In the genomic region with DNA sequence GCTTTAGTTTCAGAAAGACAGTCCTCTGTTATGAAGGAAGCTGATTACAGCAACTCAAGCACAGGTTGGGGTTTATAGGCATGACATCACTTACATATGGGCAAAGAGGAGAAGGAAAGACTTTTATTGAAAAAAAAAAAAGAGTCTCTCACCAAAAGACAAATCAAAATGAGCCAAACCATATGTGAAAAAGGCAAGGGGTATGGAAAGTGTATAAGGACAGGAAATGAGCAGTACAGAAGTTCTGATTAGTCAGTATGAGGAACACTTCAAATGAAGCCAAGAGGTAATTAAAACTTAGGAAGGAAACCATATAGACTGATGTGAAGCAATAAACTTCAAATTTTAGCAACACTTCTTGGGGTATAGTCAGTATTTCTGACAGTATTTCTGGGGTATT, we compare ENCODE assay signal across 21 cellular contexts.
A peak's percentile ranks its signal among the peaks of the same experiment; 100 is the strongest.
DNase-seq lines count a peak whose midpoint lies in the region; ATAC-seq and TF ChIP-seq lines count a peak whose summit lies in the region.
"Had no signal": no experiment of that assay in that cellular context is flagged by ENCODE, and none has a peak within 500 bp of the region (broad histone marks: within the 10 kb centered on the region; RNA-seq: fewer than 3 reads in every experiment).

No MANE protein-coding gene starts in this region.

- intact Hi-C loops in activated CD4-positive, alpha-beta T cell treated with anti-CD3 and anti-CD28 coated beads, Interleukin-2, amount 10 ng/mL, durations not matched to agents 24 days and 14 days (cut with micrococcal nuclease) = no loop called here

- no peaks in the 10 kb centered on the region for H3K36me3 Mint-ChIP-seq in activated CD4-positive, alpha-beta T cell treated with anti-CD3 and anti-CD28 coated beads, Interleukin-2, amount 10 ng/mL, durations not matched to agents 24 days and 14 days (ENCODE audit: low read depth)
- H3K36me3 Mint-ChIP-seq: CD4-positive, CD25-positive, alpha-beta regulatory T cell; CD8-positive, alpha-beta memory T cell; IgD-negative memory B cell had no signal

- no peak overlapping the region for H3K4me3 Mint-ChIP-seq in activated CD4-positive, alpha-beta T cell treated with anti-CD3 and anti-CD28 coated beads, Interleukin-2, amount 10 ng/mL, durations not matched to agents 24 days and 14 days
- H3K4me3 Mint-ChIP-seq: CD4-positive, CD25-positive, alpha-beta regulatory T cell; CD8-positive, alpha-beta memory T cell; IgD-negative memory B cell had no signal

- H3K9me3 Mint-ChIP-seq in activated CD4-positive, alpha-beta T cell treated with anti-CD3 and anti-CD28 coated beads, Interleukin-2, amount 10 ng/mL, durations not matched to agents 24 days and 14 days = peaks cover 12% of the 10 kb centered on the region

- TF ChIP-seq CTCF in epithelial cell of esophagus (IDR thresholded peaks at IDR 0.05; ENCODE audit: insufficient read depth, low read depth, low read length, missing control alignments) = no peak

- no peak for ATAC-seq in GM21737 (IDR thresholded peaks at IDR 0.05; ENCODE audit: unreplicated experiment)
- ATAC-seq: GM12878, HepG2 had no signal

- peak; percentile 59 for DNase-seq in HS-5 (ENCODE audit: low read depth)
- DNase-seq in epithelial cell of esophagus (ENCODE audit: low read depth) = peak; percentile 2
- peak; percentile 3 for DNase-seq in left kidney (ENCODE audit: low read depth, low spot score)
- no peak for DNase-seq in HK-2 (ENCODE audit: unreplicated experiment)
- no peak for DNase-seq in activated CD4-positive, alpha-beta T cell treated with anti-CD3 and anti-CD28 coated beads, Interleukin-2, amount 10 ng/mL, durations not matched to agents 24 days and 14 days
- DNase-seq: ACHN; BE2C; C1 segment of cervical spinal cord; CD4-positive, CD25-positive, alpha-beta regulatory T cell; CD8-positive, alpha-beta memory T cell; COR-L47; DMS 273 treated with DMSO at 0.1 percent for 48 hours; DMS53; DND-41; EL; GM23248 had no signal

- no peak overlapping the region for H3K4me3 ChIP-seq in epithelial cell of esophagus (ENCODE audit: low read length)
- H3K4me3 ChIP-seq: GM12878, GM23248, HAP-1 had no signal

- no peaks in the 10 kb centered on the region for H3K4me1 Mint-ChIP-seq in activated CD4-positive, alpha-beta T cell treated with anti-CD3 and anti-CD28 coated beads, Interleukin-2, amount 10 ng/mL, durations not matched to agents 24 days and 14 days
- H3K4me1 Mint-ChIP-seq: CD4-positive, CD25-positive, alpha-beta regulatory T cell; CD8-positive, alpha-beta memory T cell; IgD-negative memory B cell had no signal

- H3K27ac Mint-ChIP-seq in activated CD4-positive, alpha-beta T cell treated with anti-CD3 and anti-CD28 coated beads, Interleukin-2, amount 10 ng/mL, durations not matched to agents 24 days and 14 days = no peak overlapping the region
- H3K27ac Mint-ChIP-seq: CD4-positive, CD25-positive, alpha-beta regulatory T cell; CD8-positive, alpha-beta memory T cell; IgD-negative memory B cell had no signal

- H3K27me3 Mint-ChIP-seq in activated CD4-positive, alpha-beta T cell treated with anti-CD3 and anti-CD28 coated beads, Interleukin-2, amount 10 ng/mL, durations not matched to agents 24 days and 14 days = no peaks in the 10 kb centered on the region
- H3K27me3 Mint-ChIP-seq: CD4-positive, CD25-positive, alpha-beta regulatory T cell; CD8-positive, alpha-beta memory T cell; IgD-negative memory B cell had no signal

Comparison
In these comparisons a context has a peak if more than half of its experiments do, and no peak if none do; other contexts are left out.
1. DNase-seq: peak in HS-5 (single experiment), epithelial cell of esophagus (single experiment) and left kidney (single experiment); none in HK-2 (single experiment) and activated CD4-positive, alpha-beta T cell treated with anti-CD3 and anti-CD28 coated beads, Interleukin-2, amount 10 ng/mL, durations not matched to agents 24 days and 14 days (single experiment).